ENCODE assay signal across 25 cellular contexts in the genomic region with DNA sequence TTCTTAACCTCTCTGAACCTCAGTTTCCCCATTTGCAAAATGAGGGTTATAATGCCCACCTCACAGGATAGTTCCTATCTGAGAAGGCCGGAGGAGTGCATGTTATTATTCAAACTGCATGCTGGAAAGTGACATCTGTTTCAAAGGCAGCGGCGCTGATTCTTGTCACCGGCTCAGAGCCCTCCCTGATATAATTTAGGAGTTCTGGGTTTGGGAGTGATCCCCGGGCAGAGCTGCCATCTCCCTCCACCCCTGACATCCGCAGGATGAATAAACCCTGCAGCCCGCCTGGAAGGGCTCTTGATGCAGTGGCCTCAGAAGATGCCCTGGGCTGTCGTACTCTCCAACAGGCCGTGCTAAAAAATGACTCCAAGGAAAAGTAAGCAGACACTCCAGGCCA. TPM values are rescaled to one million over a fixed set of nuclear protein-coding genes. Genes with fewer than 3 reads are reported as not detected.
DNase-seq lines count a peak whose midpoint lies in the region; ATAC-seq, FAIRE-seq and TF ChIP-seq lines count a peak whose summit lies in the region.
"Had no signal": no experiment of that assay in that cellular context is flagged by ENCODE, and none has a peak within 500 bp of the region (broad histone marks: within the 10 kb centered on the region; RNA-seq: fewer than 3 reads in every experiment).

No MANE protein-coding gene starts in this region.

- POLR2A ChIA-PET in SK-N-SH (lab: Yijun Ruan, JAX) = no interaction called here

- no peak overlapping the region for H3K14ac ChIP-seq in trophoblast cell (ENCODE audit: low read length)

- WGBS in SK-N-SH (ENCODE audit: low lambda C conversion rate) = 77% methylated on average over 9 of the region's 9 CpGs
- no CpG with 5 or more reads among the region's 9 CpGs for WGBS in trophoblast cell (ENCODE audit: extremely low coverage, insufficient coverage, insufficient read length)

- no peaks in the 10 kb centered on the region for H3K9me3 ChIP-seq in SK-N-SH
- peaks cover 4% of the 10 kb centered on the region for H3K9me3 ChIP-seq in trophoblast cell (ENCODE audit: insufficient read depth, low read depth, low read length)
- H3K9me3 ChIP-seq in kidney (ENCODE audit: control insufficient read depth in 1 of 2, low read length in 2 of 2) = peaks cover 0 to 8% of the 10 kb centered on the region in 2 donors
- H3K9me3 ChIP-seq: BE2C, HAP-1 had no signal

- no peak overlapping the region for H3K4ac ChIP-seq in trophoblast cell (ENCODE audit: low read depth, low read length)

- peaks cover 12% of the 10 kb centered on the region for H3F3A ChIP-seq in SK-N-SH (replicated peaks; ENCODE audit: insufficient read depth)

- H3K4me1 ChIP-seq in SK-N-SH (ENCODE audit: control insufficient read depth in 1 of 2, insufficient read depth in 2 of 2, low read depth in 1 of 2, low read length in 1 of 2) = peaks cover 9 to 27% of the 10 kb centered on the region in 2 experiments; a peak in 3 of 4 replicates
- peaks cover 4 to 7% of the 10 kb centered on the region in 2 experiments for H3K4me1 ChIP-seq in trophoblast cell (ENCODE audit: control insufficient read depth in 1 of 2, insufficient read depth in 2 of 2, low read length in 2 of 2)
- peaks cover 0 to 2% of the 10 kb centered on the region in 2 donors for H3K4me1 ChIP-seq in kidney (ENCODE audit: control insufficient read depth in 1 of 2, insufficient read depth in 1 of 2, low read depth in 1 of 2, low read length in 2 of 2)
- H3K4me1 ChIP-seq: BE2C had no signal

- H3K27ac ChIP-seq in SK-N-SH (ENCODE audit: low read depth in 2 of 2, low read length in 1 of 2) (no peak overlapping the region), trophoblast cell (ENCODE audit: low read depth, low read length) (peak overlapping the region; percentile 30), kidney (ENCODE audit: low read depth in 2 of 2, low read length in 2 of 2) (no peak overlapping the region)
- H3K27ac ChIP-seq: 22Rv1; BLaER1 treated with 17β-estradiol and CSF1 and Interleukin-3, amounts not matched to agents 10 nM and 100 nM; GM23248 had no signal

- peak overlapping the region; percentile 39 for H3K27ac Mint-ChIP-seq in mesothelial cell of epicardium
- H3K27ac Mint-ChIP-seq: CD14-positive monocyte; CD4-positive, alpha-beta T cell; CD8-positive, alpha-beta memory T cell; HFFc6 had no signal

- H3K4me2 ChIP-seq in SK-N-SH (no peak overlapping the region), trophoblast cell (ENCODE audit: low read length) (no peak overlapping the region)
- H3K4me2 ChIP-seq: BLaER1 treated with 17β-estradiol and CSF1 and Interleukin-3, amounts not matched to agents 10 nM and 100 nM had no signal

- no peak overlapping the region for H2BK5ac ChIP-seq in trophoblast cell (ENCODE audit: low read depth, low read length, poor library complexity)

- TF ChIP-seq EP300 in SK-N-SH (IDR thresholded peaks at IDR 0.05; ENCODE audit: borderline replicate concordance in 1 of 2, low read depth in 1 of 2, low read length in 1 of 2) = peak in 1 of 2 experiments; percentile 42; a peak in 1 of 4 replicates

- H3K9me3 Mint-ChIP-seq in mesothelial cell of epicardium = no peaks in the 10 kb centered on the region
- H3K9me3 Mint-ChIP-seq: CD4-positive, alpha-beta T cell had no signal

- H3K9ac ChIP-seq in SK-N-SH (no peak overlapping the region), trophoblast cell (ENCODE audit: low read length) (no peak overlapping the region), kidney (ENCODE audit: low read length in 2 of 2) (no peak overlapping the region)
- H3K9ac ChIP-seq: BLaER1 treated with 17β-estradiol and CSF1 and Interleukin-3, amounts not matched to agents 10 nM and 100 nM; GM23248 had no signal

- H4K8ac ChIP-seq in trophoblast cell (ENCODE audit: low read depth, low read length) = no peak overlapping the region

- H2AFZ ChIP-seq in SK-N-SH (ENCODE audit: low read depth) (no peak overlapping the region), trophoblast cell (ENCODE audit: insufficient read depth, low read length, poor library complexity) (no peak overlapping the region)
- H2AFZ ChIP-seq: GM23248 had no signal

- H2AK5ac ChIP-seq in trophoblast cell (ENCODE audit: low read length) = no peak overlapping the region

- no peak overlapping the region for H4K12ac ChIP-seq in trophoblast cell (ENCODE audit: low read depth, low read length)

- H3K4me3 Mint-ChIP-seq in mesothelial cell of epicardium = no peak overlapping the region
- H3K4me3 Mint-ChIP-seq: CD14-positive monocyte; CD4-positive, alpha-beta T cell; CD8-positive, alpha-beta memory T cell; HFFc6 had no signal

- DNase-seq in SK-N-SH (peak; percentile 77), mesothelial cell of epicardium (ENCODE audit: low spot score in 2 of 2, unreplicated experiment in 2 of 2) (no peak), trophoblast cell (no peak), kidney (no peak)
- DNase-seq: AML-193; BE2C; CD4-positive, alpha-beta T cell; CD8-positive, alpha-beta memory T cell; DMS 273 treated with DMSO at 0.1 percent for 48 hours; DMS79; EL; GDM1; GM23248; HFFc6 had no signal

- H2BK12ac ChIP-seq in trophoblast cell (ENCODE audit: low read length) = no peak overlapping the region

- ATAC-seq in SK-N-SH treated with all-trans-retinoic acid at 6 μM for 48 hours (no peak), HG03565 (IDR thresholded peaks at IDR 0.05; ENCODE audit: unreplicated experiment) (no peak), GM18519 (IDR thresholded peaks at IDR 0.05; ENCODE audit: low FRiP score, unreplicated experiment) (no peak)
- ATAC-seq: GM12878 had no signal

- no peak overlapping the region for H3K18ac ChIP-seq in trophoblast cell (ENCODE audit: low read length)

- no peak overlapping the region for H3K23ac ChIP-seq in trophoblast cell (ENCODE audit: low read length)

- H4K91ac ChIP-seq in trophoblast cell (ENCODE audit: low read depth, low read length) = peak overlapping the region; percentile 14

- no peak for TF ChIP-seq RAD21 in SK-N-SH (IDR thresholded peaks at IDR 0.05; ENCODE audit: low read length)

- H3K27me3 ChIP-seq in SK-N-SH (ENCODE audit: insufficient read depth) = no peaks in the 10 kb centered on the region
- no peaks in the 10 kb centered on the region for H3K27me3 ChIP-seq in trophoblast cell (ENCODE audit: insufficient read depth, low read length)
- H3K27me3 ChIP-seq: BE2C; BLaER1 treated with 17β-estradiol and CSF1 and Interleukin-3, amounts not matched to agents 10 nM and 100 nM had no signal

- CTCF ChIA-PET in SK-N-SH (lab: Yijun Ruan, JAX) = interaction anchor here (0.9 to 3.9 kb wide), 4 partner anchors 32 to 138 kb away, joined by 4 to 14 read pairs (median 6); no protein-coding TSS in a partner anchor

- no peak overlapping the region for H2BK120ac ChIP-seq in trophoblast cell (ENCODE audit: insufficient read depth, low read length, poor library complexity)

- no peak for FAIRE-seq in kidney (lab: Jason Lieb, UNC)
- FAIRE-seq: A204.1, D721Med, GM12878 had no signal

- no peaks in the 10 kb centered on the region for H3K36me3 Mint-ChIP-seq in mesothelial cell of epicardium
- H3K36me3 Mint-ChIP-seq: CD14-positive monocyte; CD8-positive, alpha-beta memory T cell had no signal

- peaks cover 22% of the 10 kb centered on the region for H3K4me1 Mint-ChIP-seq in mesothelial cell of epicardium
- H3K4me1 Mint-ChIP-seq: CD8-positive, alpha-beta memory T cell had no signal

- TF ChIP-seq CTCF in SK-N-SH (IDR thresholded peaks at IDR 0.05) (no peak), mesothelial cell of epicardium (IDR thresholded peaks at IDR 0.05; ENCODE audit: unreplicated experiment) (no peak), kidney (IDR thresholded peaks at IDR 0.05; ENCODE audit: borderline replicate concordance, extremely low read depth, insufficient read depth) (no peak)

- H3K9me2 ChIP-seq in SK-N-SH = no peaks in the 10 kb centered on the region

- peaks cover 4% of the 10 kb centered on the region for H3K27me3 Mint-ChIP-seq in mesothelial cell of epicardium (ENCODE audit: low read depth)
- H3K27me3 Mint-ChIP-seq: CD4-positive, alpha-beta T cell had no signal

- H3K36me3 ChIP-seq in SK-N-SH (replicated peaks in 1 of 2; ENCODE audit: control insufficient read depth in 1 of 2, insufficient read depth in 2 of 2, low read length in 1 of 2) (no peaks in the 10 kb centered on the region), trophoblast cell (ENCODE audit: control insufficient read depth in 1 of 2, insufficient read depth in 2 of 2, low read length in 2 of 2) (no peaks in the 10 kb centered on the region), kidney (ENCODE audit: control insufficient read depth in 1 of 2, insufficient read depth in 2 of 2, low read length in 2 of 2) (no peaks in the 10 kb centered on the region)
- H3K36me3 ChIP-seq: BE2C; BLaER1 treated with 17β-estradiol and CSF1 and Interleukin-3, amounts not matched to agents 10 nM and 100 nM; HAP-1 had no signal

- intact Hi-C loops in kidney (cut with DNase I) = no loop called here

- no peaks in the 10 kb centered on the region for H3K79me1 ChIP-seq in trophoblast cell (ENCODE audit: low read length)

- H3K79me2 ChIP-seq in SK-N-SH (ENCODE audit: insufficient read depth) (no peaks in the 10 kb centered on the region), trophoblast cell (ENCODE audit: control insufficient read depth, insufficient read depth, low read length, poor library complexity) (no peaks in the 10 kb centered on the region)

- no peaks in the 10 kb centered on the region for H4K20me1 ChIP-seq in SK-N-SH (ENCODE audit: insufficient read depth)
- H4K20me1 ChIP-seq: BLaER1 treated with 17β-estradiol and CSF1 and Interleukin-3, amounts not matched to agents 10 nM and 100 nM had no signal

- H3K4me3 ChIP-seq in SK-N-SH (ENCODE audit: low read depth in 2 of 2, low read length in 1 of 2) = no peak overlapping the region
- no peak overlapping the region for H3K4me3 ChIP-seq in trophoblast cell (ENCODE audit: low read depth, low read length)
- H3K4me3 ChIP-seq in kidney (ENCODE audit: low read length in 2 of 2) = no peak overlapping the region
- H3K4me3 ChIP-seq: BLaER1 treated with 17β-estradiol and CSF1 and Interleukin-3, amounts not matched to agents 10 nM and 100 nM; GM12878; GM23248; HAP-1 had no signal

TF ChIP-seq in SK-N-SH, 30 proteins besides CTCF, POLR2A, EP300 and RAD21 (continues in another document):
- TF ChIP-seq NRF1 (IDR thresholded peaks at IDR 0.05; ENCODE audit: low read depth, low read length) = no peak
- TF ChIP-seq CHD2 (IDR thresholded peaks at IDR 0.05; ENCODE audit: low read length, partially characterized antibody) = peak; percentile 20
- TF ChIP-seq TCF12 (IDR thresholded peaks at IDR 0.05) = no peak
- TF ChIP-seq RFX5 (IDR thresholded peaks at IDR 0.05; ENCODE audit: low read length) = no peak

TF ChIP-seq in SK-N-SH treated with all-trans-retinoic acid at 6 μM for 48 hours, 23 proteins besides CTCF, POLR2A, EP300 and RAD21 (continues in another document):
- TF ChIP-seq ZC3H10 (CRISPR knock-in tag; IDR thresholded peaks at IDR 0.05) = no peak
- no peak for TF ChIP-seq ZFP3 (CRISPR knock-in tag; IDR thresholded peaks at IDR 0.05)
- no peak for TF ChIP-seq PPARA (CRISPR knock-in tag; IDR thresholded peaks at IDR 0.05; ENCODE audit: borderline replicate concordance)

RNA-seq across cellular contexts. Expression of a gene that starts 47.0 kb away (rescaled TPM):
- polyA plus RNA-seq in SK-N-SH (2012; rRNA removed) = not detected in 2 replicates
- not detected in 2 replicates for polyA plus RNA-seq in SK-N-SH (2012; cell fraction: cytosol; rRNA removed)
- polyA plus RNA-seq in SK-N-SH (2012; cell fraction: nucleus; rRNA removed) = not detected in 2 replicates
- total RNA-seq in mesothelial cell of epicardium = not detected in 3 replicates
- 0.12 TPM in 1 of 2 replicates, not detected in the other for polyA plus RNA-seq in trophoblast cell (2013)
- total RNA-seq in kidney = not detected
- polyA plus RNA-seq in kidney (ENCODE audit: insufficient read depth, low read depth, low replicate concordance) = not detected
- total RNA-seq: CD4-positive, alpha-beta T cell; CD8-positive, alpha-beta memory T cell; GM12878; GM23248; H4; HFFc6 had no signal
- polyA plus RNA-seq: CD14-positive monocyte; CD8-positive, alpha-beta memory T cell; GM12878; GM23248 had no signal
